22 cellular contexts compared by ENCODE assay signal in genomic region chr5:160919610-160920009, GRCh38.
A peak's percentile ranks its signal among the peaks of the same experiment; 100 is the strongest.
DNase-seq lines count a peak whose midpoint lies in the region; TF ChIP-seq lines count a peak whose summit lies in the region.
"Had no signal": no experiment of that assay in that cellular context is flagged by ENCODE, and none has a peak within 500 bp of the region (broad histone marks: within the 10 kb centered on the region; RNA-seq: fewer than 3 reads in every experiment).

No MANE protein-coding gene starts in this region.

- H3K9me3 ChIP-seq in neural cell (ENCODE audit: low read length) (no peaks in the 10 kb centered on the region), A673 (ENCODE audit: low read depth, low read length, poor library complexity, severe bottlenecking) (no peaks in the 10 kb centered on the region), hepatocyte (ENCODE audit: low read depth) (no peaks in the 10 kb centered on the region)
- H3K9me3 ChIP-seq: BLaER1 treated with 17β-estradiol and CSF1 and Interleukin-3, amounts not matched to agents 10 nM and 100 nM; Caco-2; SJCRH30 had no signal

- intact Hi-C loops in A673 (cut with micrococcal nuclease; ENCODE audit: unreplicated experiment), result no loop called here

- H2AFZ ChIP-seq in neural cell (ENCODE audit: low read depth, low read length) (no peak overlapping the region), hepatocyte (no peak overlapping the region)
- H2AFZ ChIP-seq: PC-9 had no signal

- H3K4me1 ChIP-seq in A673 (ENCODE audit: insufficient read depth, low read length, poor library complexity, severe bottlenecking), result no peaks in the 10 kb centered on the region
- H3K4me1 ChIP-seq in hepatocyte (ENCODE audit: insufficient read depth), result peaks cover 29% of the 10 kb centered on the region
- H3K4me1 ChIP-seq: SJCRH30 had no signal

- TF ChIP-seq CTCF in neural cell (IDR thresholded peaks at IDR 0.05; ENCODE audit: poor library complexity, severe bottlenecking) (no peak), A673 (conservative IDR thresholded peaks at IDR 0.05; ENCODE audit: low read depth, low read length) (no peak), hepatocyte (IDR thresholded peaks at IDR 0.05; ENCODE audit: poor library complexity) (no peak)

- H3K27ac ChIP-seq in neural cell (ENCODE audit: low read length), result peak overlapping the region; percentile 52
- H3K27ac ChIP-seq in A673 (ENCODE audit: low read depth, low read length, poor library complexity, severe bottlenecking), result no peak overlapping the region
- H3K27ac ChIP-seq in hepatocyte, result no peak overlapping the region
- H3K27ac ChIP-seq: BLaER1 treated with 17β-estradiol and CSF1 and Interleukin-3, amounts not matched to agents 10 nM and 100 nM; HL-60; PC-9; SJCRH30 had no signal

- H3K9me2 ChIP-seq in neural cell (ENCODE audit: insufficient read depth, low read length), result no peaks in the 10 kb centered on the region
- H3K9me2 ChIP-seq in hepatocyte (replicated peaks; ENCODE audit: insufficient read depth), result no peaks in the 10 kb centered on the region

- no peak overlapping the region for H3K9ac ChIP-seq in neural cell (ENCODE audit: low read length)
- H3K9ac ChIP-seq: BLaER1 treated with 17β-estradiol and CSF1 and Interleukin-3, amounts not matched to agents 10 nM and 100 nM had no signal

- TF ChIP-seq EP300 in neural cell (conservative IDR thresholded peaks at IDR 0.05; ENCODE audit: poor library complexity, severe bottlenecking), result no peak

- H3F3A ChIP-seq in neural cell (ENCODE audit: insufficient read depth, low read length, poor library complexity, severe bottlenecking), result no peaks in the 10 kb centered on the region

- H3K79me2 ChIP-seq in neural cell (replicated peaks; ENCODE audit: insufficient read depth, low read length) (no peaks in the 10 kb centered on the region), hepatocyte (no peaks in the 10 kb centered on the region)

- CTCF ChIA-PET in A673 (lab: Charles Lee), result no interaction called here

- H3K36me3 ChIP-seq in neural cell (ENCODE audit: insufficient read depth, low read length), result no peaks in the 10 kb centered on the region
- H3K36me3 ChIP-seq in A673 (ENCODE audit: insufficient read depth, low read length, poor library complexity, severe bottlenecking), result no peaks in the 10 kb centered on the region
- H3K36me3 ChIP-seq in hepatocyte (replicated peaks; ENCODE audit: insufficient read depth, low read depth), result no peaks in the 10 kb centered on the region
- H3K36me3 ChIP-seq: BLaER1 treated with 17β-estradiol and CSF1 and Interleukin-3, amounts not matched to agents 10 nM and 100 nM; SJCRH30 had no signal

- no TSS peak for BruUV-seq in A673 (replicated peaks; lab: Mats Ljungman, UMichigan)

- DNase-seq in NCI-H2196 (lab: John Stamatoyannopoulos, UW; ENCODE audit: unreplicated experiment) (peak; percentile 32), NCI-H2196 treated with DMSO at 0.1 percent for 48 hours (lab: John Stamatoyannopoulos, UW; ENCODE audit: unreplicated experiment) (no peak), NCI-H1694 (lab: John Stamatoyannopoulos, UW) (peak; percentile 84), NCI-H446 treated with DMSO at 0.1 percent for 48 hours (lab: John Stamatoyannopoulos, UW) (peak; percentile 99), A673 (ENCODE audit: low spot score) (no peak), hepatocyte (ENCODE audit: low spot score) (no peak)
- DNase-seq: AML-193; Caco-2; CD4-positive, alpha-beta T cell; DMS153; DND-41; NCI-H1105; NCI-H1436 treated with DMSO at 0.1 percent for 48 hours; NCI-H2081; NCI-H524; NCI-H748 treated with DMSO at 0.1 percent for 48 hours; PC-9; SJCRH30; T-helper 17 cell had no signal

- H3K4me2 ChIP-seq in neural cell (ENCODE audit: low read length) (no peak overlapping the region), hepatocyte (no peak overlapping the region)
- H3K4me2 ChIP-seq: BLaER1 treated with 17β-estradiol and CSF1 and Interleukin-3, amounts not matched to agents 10 nM and 100 nM; PC-9 had no signal

- POLR2A ChIA-PET in A673 (lab: Charles Lee; ENCODE audit: low non-redundant PET), result no interaction called here

- 98% methylated on average over 8 of the region's 8 CpGs for WGBS in hepatocyte (ENCODE audit: low lambda C conversion rate, missing lambda C conversion rate)

- no peaks in the 10 kb centered on the region for H3K27me3 ChIP-seq in neural cell (ENCODE audit: insufficient read depth, low read depth, low read length)
- H3K27me3 ChIP-seq in A673 (replicated peaks; ENCODE audit: insufficient read depth, low read depth, low read length, poor library complexity), result no peaks in the 10 kb centered on the region
- no peaks in the 10 kb centered on the region for H3K27me3 ChIP-seq in hepatocyte
- H3K27me3 ChIP-seq: BLaER1 treated with 17β-estradiol and CSF1 and Interleukin-3, amounts not matched to agents 10 nM and 100 nM; SJCRH30 had no signal

- TF ChIP-seq RAD21 in neural cell (conservative IDR thresholded peaks at IDR 0.05), result no peak

- H3K4me3 ChIP-seq in neural cell (ENCODE audit: low read length), result no peak overlapping the region
- no peak overlapping the region for H3K4me3 ChIP-seq in A673 (ENCODE audit: low read depth, low read length, poor library complexity, severe bottlenecking)
- no peak overlapping the region for H3K4me3 ChIP-seq in hepatocyte
- H3K4me3 ChIP-seq: BLaER1 treated with 17β-estradiol and CSF1 and Interleukin-3, amounts not matched to agents 10 nM and 100 nM; PC-9; SJCRH30 had no signal

- no peaks in the 10 kb centered on the region for H4K20me1 ChIP-seq in neural cell (ENCODE audit: insufficient read depth)
- no peaks in the 10 kb centered on the region for H4K20me1 ChIP-seq in hepatocyte (ENCODE audit: insufficient read depth, poor library complexity, severe bottlenecking)
- H4K20me1 ChIP-seq: BLaER1 treated with 17β-estradiol and CSF1 and Interleukin-3, amounts not matched to agents 10 nM and 100 nM had no signal

TF ChIP-seq in neural cell, 6 proteins besides CTCF, POLR2A, EP300 and RAD21:
- TF ChIP-seq TAF1 (IDR thresholded peaks at IDR 0.05; ENCODE audit: low read depth) (no peak), SMC3 (conservative IDR thresholded peaks at IDR 0.05; ENCODE audit: poor library complexity) (no peak), POLR2AphosphoS5 (IDR thresholded peaks at IDR 0.05) (no peak), MXI1 (conservative IDR thresholded peaks at IDR 0.05; ENCODE audit: poor library complexity, severe bottlenecking) (no peak), EZH2 (IDR thresholded peaks at IDR 0.05; ENCODE audit: borderline replicate concordance, insufficient read depth, low read length, poor library complexity, severe bottlenecking) (no peak)
- TF ChIP-seq, protein P1, sequence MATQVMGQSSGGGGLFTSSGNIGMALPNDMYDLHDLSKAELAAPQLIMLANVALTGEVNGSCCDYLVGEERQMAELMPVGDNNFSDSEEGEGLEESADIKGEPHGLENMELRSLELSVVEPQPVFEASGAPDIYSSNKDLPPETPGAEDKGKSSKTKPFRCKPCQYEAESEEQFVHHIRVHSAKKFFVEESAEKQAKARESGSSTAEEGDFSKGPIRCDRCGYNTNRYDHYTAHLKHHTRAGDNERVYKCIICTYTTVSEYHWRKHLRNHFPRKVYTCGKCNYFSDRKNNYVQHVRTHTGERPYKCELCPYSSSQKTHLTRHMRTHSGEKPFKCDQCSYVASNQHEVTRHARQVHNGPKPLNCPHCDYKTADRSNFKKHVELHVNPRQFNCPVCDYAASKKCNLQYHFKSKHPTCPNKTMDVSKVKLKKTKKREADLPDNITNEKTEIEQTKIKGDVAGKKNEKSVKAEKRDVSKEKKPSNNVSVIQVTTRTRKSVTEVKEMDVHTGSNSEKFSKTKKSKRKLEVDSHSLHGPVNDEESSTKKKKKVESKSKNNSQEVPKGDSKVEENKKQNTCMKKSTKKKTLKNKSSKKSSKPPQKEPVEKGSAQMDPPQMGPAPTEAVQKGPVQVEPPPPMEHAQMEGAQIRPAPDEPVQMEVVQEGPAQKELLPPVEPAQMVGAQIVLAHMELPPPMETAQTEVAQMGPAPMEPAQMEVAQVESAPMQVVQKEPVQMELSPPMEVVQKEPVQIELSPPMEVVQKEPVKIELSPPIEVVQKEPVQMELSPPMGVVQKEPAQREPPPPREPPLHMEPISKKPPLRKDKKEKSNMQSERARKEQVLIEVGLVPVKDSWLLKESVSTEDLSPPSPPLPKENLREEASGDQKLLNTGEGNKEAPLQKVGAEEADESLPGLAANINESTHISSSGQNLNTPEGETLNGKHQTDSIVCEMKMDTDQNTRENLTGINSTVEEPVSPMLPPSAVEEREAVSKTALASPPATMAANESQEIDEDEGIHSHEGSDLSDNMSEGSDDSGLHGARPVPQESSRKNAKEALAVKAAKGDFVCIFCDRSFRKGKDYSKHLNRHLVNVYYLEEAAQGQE (IDR thresholded peaks at IDR 0.05; ENCODE audit: borderline replicate concordance), result no peak

Comparison
In these comparisons a context has a peak if more than half of its experiments do, and no peak if none do; other contexts are left out.
1. DNase-seq: peak in NCI-H2196 (single experiment), NCI-H1694 (single experiment) and NCI-H446 treated with DMSO at 0.1 percent for 48 hours (single experiment); none in NCI-H2196 treated with DMSO at 0.1 percent for 48 hours (single experiment), A673 (single experiment) and hepatocyte (single experiment).